In the genomic region with DNA sequence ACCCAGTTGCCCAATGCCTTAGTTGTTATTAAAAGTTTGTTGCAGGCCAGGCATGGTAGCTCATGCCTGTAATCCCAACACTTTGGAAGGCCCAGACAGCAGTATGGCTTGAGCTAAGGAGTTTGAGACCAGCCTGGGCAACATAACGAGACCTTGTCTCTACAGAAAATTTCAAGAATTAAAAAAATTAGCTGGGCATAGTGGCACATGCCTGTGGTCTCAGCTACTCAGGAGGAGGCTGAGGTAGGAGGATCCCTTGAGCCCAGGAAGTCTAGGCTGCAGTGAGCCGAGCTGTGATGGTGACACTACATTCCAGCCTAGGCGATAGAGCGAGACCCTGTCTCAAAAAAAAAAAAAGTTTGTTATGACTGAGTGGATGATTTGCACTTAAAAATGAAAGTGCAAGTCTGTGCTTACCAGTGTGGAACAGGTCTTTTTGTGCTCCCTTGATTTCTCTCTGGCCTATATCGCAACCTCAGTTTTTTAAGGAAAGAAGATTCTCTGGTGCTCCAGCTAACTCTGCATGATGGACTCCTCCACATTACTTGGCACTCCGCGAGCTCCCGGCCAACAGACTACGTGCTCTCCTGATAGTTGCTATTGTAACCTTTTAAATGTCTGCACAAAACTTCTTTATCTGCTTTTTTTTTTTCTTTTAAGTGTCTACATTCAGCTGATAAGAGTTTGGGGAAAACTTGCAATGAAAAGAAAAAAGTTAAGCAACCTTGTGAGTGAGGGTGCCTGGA, we compare ENCODE assay signal across 2 cellular contexts.
TF ChIP-seq lines count a peak whose summit lies in the region.

No MANE protein-coding gene starts in this region.

TF ChIP-seq in K562, 482 proteins besides CTCF, POLR2A, EP300 and RAD21 (continues in another document):
- 0 out of 2 replicates have a peak, but pooled peaks have one; percentile 23 for TF ChIP-seq TFAP4 (CRISPR knock-in tag; IDR thresholded peaks at IDR 0.05; ENCODE audit: borderline replicate concordance)
- TF ChIP-seq FOXM1 (IDR thresholded peaks at IDR 0.05; ENCODE audit: low read depth), result no peak
- TF ChIP-seq FOXM1 (CRISPR knock-in tag; IDR thresholded peaks at IDR 0.05; ENCODE audit: low read depth), result no peak
- TF ChIP-seq ZNF263 (CRISPR knock-in tag; IDR thresholded peaks at IDR 0.05; ENCODE audit: borderline replicate concordance), result peak; percentile 92
- TF ChIP-seq ZNF384 (IDR thresholded peaks at IDR 0.05; ENCODE audit: low read depth, low read length), result peak; percentile 60
- no peak for TF ChIP-seq BRF1 (IDR thresholded peaks at IDR 0.05; ENCODE audit: borderline replicate concordance, extremely low read depth, insufficient read length)
- TF ChIP-seq SNIP1 (IDR thresholded peaks at IDR 0.05; ENCODE audit: low read depth), result no peak
- no peak for TF ChIP-seq NUFIP1 (IDR thresholded peaks at IDR 0.05; ENCODE audit: partially characterized antibody)
- TF ChIP-seq ZNF696 (CRISPR knock-in tag; conservative IDR thresholded peaks at IDR 0.05), result no peak
- TF ChIP-seq FOXJ2 (tag; IDR thresholded peaks at IDR 0.05), result peak; percentile 76; the same call in 1 of the 2 replicates
- no peak for TF ChIP-seq ZNF12 (CRISPR knock-in tag; IDR thresholded peaks at IDR 0.05)
- TF ChIP-seq MXD1 (CRISPR knock-in tag; IDR thresholded peaks at IDR 0.05; ENCODE audit: borderline replicate concordance, poor library complexity, severe bottlenecking), result no peak
- TF ChIP-seq ZNF695 (CRISPR knock-in tag; IDR thresholded peaks at IDR 0.05), result no peak
- TF ChIP-seq ZNF197 (CRISPR knock-in tag; IDR thresholded peaks at IDR 0.05; ENCODE audit: low read depth), result 0 out of 2 replicates have a peak, but pooled peaks have one; percentile 57
- TF ChIP-seq, protein P1, sequence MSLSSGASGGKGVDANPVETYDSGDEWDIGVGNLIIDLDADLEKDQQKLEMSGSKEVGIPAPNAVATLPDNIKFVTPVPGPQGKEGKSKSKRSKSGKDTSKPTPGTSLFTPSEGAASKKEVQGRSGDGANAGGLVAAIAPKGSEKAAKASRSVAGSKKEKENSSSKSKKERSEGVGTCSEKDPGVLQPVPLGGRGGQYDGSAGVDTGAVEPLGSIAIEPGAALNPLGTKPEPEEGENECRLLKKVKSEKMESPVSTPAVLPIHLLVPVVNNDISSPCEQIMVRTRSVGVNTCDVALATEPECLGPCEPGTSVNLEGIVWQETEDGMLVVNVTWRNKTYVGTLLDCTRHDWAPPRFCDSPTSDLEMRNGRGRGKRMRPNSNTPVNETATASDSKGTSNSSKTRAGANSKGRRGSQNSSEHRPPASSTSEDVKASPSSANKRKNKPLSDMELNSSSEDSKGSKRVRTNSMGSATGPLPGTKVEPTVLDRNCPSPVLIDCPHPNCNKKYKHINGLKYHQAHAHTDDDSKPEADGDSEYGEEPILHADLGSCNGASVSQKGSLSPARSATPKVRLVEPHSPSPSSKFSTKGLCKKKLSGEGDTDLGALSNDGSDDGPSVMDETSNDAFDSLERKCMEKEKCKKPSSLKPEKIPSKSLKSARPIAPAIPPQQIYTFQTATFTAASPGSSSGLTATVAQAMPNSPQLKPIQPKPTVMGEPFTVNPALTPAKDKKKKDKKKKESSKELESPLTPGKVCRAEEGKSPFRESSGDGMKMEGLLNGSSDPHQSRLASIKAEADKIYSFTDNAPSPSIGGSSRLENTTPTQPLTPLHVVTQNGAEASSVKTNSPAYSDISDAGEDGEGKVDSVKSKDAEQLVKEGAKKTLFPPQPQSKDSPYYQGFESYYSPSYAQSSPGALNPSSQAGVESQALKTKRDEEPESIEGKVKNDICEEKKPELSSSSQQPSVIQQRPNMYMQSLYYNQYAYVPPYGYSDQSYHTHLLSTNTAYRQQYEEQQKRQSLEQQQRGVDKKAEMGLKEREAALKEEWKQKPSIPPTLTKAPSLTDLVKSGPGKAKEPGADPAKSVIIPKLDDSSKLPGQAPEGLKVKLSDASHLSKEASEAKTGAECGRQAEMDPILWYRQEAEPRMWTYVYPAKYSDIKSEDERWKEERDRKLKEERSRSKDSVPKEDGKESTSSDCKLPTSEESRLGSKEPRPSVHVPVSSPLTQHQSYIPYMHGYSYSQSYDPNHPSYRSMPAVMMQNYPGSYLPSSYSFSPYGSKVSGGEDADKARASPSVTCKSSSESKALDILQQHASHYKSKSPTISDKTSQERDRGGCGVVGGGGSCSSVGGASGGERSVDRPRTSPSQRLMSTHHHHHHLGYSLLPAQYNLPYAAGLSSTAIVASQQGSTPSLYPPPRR (CRISPR knock-in tag; IDR thresholded peaks at IDR 0.05; ENCODE audit: borderline replicate concordance), result no peak
- no peak for TF ChIP-seq NFXL1 (CRISPR knock-in tag; IDR thresholded peaks at IDR 0.05)
- TF ChIP-seq ZBTB34 (CRISPR knock-in tag; IDR thresholded peaks at IDR 0.05), result no peak
- no peak for TF ChIP-seq RCOR1 (IDR thresholded peaks at IDR 0.05; ENCODE audit: borderline replicate concordance in 1 of 2, low read depth in 2 of 2, low read length in 2 of 2)

TF ChIP-seq in WTC11, 78 proteins besides CTCF, POLR2A, EP300 and RAD21:
- TF ChIP-seq PRDM15 (CRISPR knock-in tag; IDR thresholded peaks at IDR 0.05) (no peak), ZNF396 (CRISPR knock-in tag; IDR thresholded peaks at IDR 0.05; ENCODE audit: borderline replicate concordance) (no peak), PRRX2 (CRISPR knock-in tag; IDR thresholded peaks at IDR 0.05) (no peak), NFYB (CRISPR knock-in tag; conservative IDR thresholded peaks at IDR 0.05; ENCODE audit: low read depth) (no peak)
- TF ChIP-seq, protein P2, sequence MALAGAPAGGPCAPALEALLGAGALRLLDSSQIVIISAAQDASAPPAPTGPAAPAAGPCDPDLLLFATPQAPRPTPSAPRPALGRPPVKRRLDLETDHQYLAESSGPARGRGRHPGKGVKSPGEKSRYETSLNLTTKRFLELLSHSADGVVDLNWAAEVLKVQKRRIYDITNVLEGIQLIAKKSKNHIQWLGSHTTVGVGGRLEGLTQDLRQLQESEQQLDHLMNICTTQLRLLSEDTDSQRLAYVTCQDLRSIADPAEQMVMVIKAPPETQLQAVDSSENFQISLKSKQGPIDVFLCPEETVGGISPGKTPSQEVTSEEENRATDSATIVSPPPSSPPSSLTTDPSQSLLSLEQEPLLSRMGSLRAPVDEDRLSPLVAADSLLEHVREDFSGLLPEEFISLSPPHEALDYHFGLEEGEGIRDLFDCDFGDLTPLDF (CRISPR knock-in tag; IDR thresholded peaks at IDR 0.05), result no peak
- TF ChIP-seq, protein P3, sequence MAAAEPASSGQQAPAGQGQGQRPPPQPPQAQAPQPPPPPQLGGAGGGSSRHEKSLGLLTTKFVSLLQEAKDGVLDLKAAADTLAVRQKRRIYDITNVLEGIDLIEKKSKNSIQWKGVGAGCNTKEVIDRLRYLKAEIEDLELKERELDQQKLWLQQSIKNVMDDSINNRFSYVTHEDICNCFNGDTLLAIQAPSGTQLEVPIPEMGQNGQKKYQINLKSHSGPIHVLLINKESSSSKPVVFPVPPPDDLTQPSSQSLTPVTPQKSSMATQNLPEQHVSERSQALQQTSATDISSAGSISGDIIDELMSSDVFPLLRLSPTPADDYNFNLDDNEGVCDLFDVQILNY (CRISPR knock-in tag; IDR thresholded peaks at IDR 0.05), result no peak
- TF ChIP-seq, protein P4, sequence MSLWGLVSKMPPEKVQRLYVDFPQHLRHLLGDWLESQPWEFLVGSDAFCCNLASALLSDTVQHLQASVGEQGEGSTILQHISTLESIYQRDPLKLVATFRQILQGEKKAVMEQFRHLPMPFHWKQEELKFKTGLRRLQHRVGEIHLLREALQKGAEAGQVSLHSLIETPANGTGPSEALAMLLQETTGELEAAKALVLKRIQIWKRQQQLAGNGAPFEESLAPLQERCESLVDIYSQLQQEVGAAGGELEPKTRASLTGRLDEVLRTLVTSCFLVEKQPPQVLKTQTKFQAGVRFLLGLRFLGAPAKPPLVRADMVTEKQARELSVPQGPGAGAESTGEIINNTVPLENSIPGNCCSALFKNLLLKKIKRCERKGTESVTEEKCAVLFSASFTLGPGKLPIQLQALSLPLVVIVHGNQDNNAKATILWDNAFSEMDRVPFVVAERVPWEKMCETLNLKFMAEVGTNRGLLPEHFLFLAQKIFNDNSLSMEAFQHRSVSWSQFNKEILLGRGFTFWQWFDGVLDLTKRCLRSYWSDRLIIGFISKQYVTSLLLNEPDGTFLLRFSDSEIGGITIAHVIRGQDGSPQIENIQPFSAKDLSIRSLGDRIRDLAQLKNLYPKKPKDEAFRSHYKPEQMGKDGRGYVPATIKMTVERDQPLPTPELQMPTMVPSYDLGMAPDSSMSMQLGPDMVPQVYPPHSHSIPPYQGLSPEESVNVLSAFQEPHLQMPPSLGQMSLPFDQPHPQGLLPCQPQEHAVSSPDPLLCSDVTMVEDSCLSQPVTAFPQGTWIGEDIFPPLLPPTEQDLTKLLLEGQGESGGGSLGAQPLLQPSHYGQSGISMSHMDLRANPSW (CRISPR knock-in tag; conservative IDR thresholded peaks at IDR 0.05; ENCODE audit: low read depth), result no peak
TF ChIP-seq in WTC11: peak in this region for 0.
